In the genomic region with DNA sequence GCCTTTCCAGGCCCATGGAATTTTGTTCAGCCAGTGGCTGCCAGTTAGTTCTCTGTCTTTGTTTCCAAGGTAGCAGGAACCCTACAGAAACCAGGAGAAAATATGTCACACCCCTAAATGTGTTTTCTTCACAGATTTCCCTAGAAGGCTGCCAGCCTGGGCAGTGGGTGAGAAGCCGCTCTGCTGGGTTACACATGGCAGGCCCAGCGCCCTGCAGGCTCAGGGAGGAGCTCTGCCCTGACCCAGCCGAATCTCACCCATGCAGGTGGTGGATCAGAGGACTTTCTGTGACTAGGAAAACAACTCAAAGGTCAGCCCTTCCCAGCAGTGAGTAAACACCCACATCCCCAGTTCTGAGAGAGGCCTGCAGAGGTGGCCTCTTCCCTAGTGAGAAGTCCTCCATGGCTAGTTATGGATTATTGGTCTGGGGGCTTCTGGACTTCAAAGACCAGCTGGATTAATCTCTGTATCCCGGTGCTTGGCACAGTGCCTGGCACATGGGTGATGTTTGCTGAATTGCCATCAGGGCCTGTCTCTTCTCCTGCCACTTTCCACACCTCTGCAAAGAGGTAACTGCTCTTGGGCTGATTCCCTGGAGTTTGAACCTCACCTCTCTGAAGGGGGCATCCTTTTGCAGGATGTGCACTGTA, we compare ENCODE assay signal across 1 cellular context.
TF ChIP-seq lines count a peak whose summit lies in the region.

No MANE protein-coding gene starts in this region.

TF ChIP-seq in HepG2, 621 proteins besides CTCF, POLR2A, EP300 and RAD21 (continued from another document and continues in another):
- TF ChIP-seq, protein P1, sequence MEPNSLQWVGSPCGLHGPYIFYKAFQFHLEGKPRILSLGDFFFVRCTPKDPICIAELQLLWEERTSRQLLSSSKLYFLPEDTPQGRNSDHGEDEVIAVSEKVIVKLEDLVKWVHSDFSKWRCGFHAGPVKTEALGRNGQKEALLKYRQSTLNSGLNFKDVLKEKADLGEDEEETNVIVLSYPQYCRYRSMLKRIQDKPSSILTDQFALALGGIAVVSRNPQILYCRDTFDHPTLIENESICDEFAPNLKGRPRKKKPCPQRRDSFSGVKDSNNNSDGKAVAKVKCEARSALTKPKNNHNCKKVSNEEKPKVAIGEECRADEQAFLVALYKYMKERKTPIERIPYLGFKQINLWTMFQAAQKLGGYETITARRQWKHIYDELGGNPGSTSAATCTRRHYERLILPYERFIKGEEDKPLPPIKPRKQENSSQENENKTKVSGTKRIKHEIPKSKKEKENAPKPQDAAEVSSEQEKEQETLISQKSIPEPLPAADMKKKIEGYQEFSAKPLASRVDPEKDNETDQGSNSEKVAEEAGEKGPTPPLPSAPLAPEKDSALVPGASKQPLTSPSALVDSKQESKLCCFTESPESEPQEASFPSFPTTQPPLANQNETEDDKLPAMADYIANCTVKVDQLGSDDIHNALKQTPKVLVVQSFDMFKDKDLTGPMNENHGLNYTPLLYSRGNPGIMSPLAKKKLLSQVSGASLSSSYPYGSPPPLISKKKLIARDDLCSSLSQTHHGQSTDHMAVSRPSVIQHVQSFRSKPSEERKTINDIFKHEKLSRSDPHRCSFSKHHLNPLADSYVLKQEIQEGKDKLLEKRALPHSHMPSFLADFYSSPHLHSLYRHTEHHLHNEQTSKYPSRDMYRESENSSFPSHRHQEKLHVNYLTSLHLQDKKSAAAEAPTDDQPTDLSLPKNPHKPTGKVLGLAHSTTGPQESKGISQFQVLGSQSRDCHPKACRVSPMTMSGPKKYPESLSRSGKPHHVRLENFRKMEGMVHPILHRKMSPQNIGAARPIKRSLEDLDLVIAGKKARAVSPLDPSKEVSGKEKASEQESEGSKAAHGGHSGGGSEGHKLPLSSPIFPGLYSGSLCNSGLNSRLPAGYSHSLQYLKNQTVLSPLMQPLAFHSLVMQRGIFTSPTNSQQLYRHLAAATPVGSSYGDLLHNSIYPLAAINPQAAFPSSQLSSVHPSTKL (CRISPR knock-in tag; IDR thresholded peaks at IDR 0.05), result peak; percentile 90
- no peak for TF ChIP-seq SIN3B (IDR thresholded peaks at IDR 0.05; ENCODE audit: low read length)
- TF ChIP-seq, protein P2, sequence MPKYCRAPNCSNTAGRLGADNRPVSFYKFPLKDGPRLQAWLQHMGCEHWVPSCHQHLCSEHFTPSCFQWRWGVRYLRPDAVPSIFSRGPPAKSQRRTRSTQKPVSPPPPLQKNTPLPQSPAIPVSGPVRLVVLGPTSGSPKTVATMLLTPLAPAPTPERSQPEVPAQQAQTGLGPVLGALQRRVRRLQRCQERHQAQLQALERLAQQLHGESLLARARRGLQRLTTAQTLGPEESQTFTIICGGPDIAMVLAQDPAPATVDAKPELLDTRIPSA (CRISPR knock-in tag; IDR thresholded peaks at IDR 0.05; ENCODE audit: borderline replicate concordance), result no peak
- no peak for TF ChIP-seq ZNF296 (CRISPR knock-in tag; conservative IDR thresholded peaks at IDR 0.05)
- TF ChIP-seq HNRNPUL1 (IDR thresholded peaks at IDR 0.05; ENCODE audit: low read depth, low read length), result no peak
- TF ChIP-seq, protein P3, sequence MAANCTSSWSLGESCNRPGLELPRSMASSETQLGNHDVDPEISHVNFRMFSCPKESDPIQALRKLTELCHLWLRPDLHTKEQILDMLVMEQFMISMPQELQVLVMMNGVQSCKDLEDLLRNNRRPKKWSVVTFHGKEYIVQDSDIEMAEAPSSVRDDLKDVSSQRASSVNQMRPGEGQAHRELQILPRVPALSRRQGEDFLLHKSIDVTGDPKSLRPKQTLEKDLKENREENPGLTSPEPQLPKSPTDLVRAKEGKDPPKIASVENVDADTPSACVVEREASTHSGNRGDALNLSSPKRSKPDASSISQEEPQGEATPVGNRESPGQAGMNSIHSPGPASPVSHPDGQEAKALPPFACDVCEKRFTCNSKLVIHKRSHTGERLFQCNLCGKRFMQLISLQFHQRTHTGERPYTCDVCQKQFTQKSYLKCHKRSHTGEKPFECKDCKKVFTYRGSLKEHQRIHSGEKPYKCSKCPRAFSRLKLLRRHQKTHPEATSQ (CRISPR knock-in tag; IDR thresholded peaks at IDR 0.05; ENCODE audit: borderline replicate concordance), result peak; percentile 25; the same call in 1 of the 2 replicates
- peak; percentile 91; the same call in 1 of the 2 replicates for TF ChIP-seq MYC (CRISPR knock-in tag; IDR thresholded peaks at IDR 0.05; ENCODE audit: borderline replicate concordance)
- peak; percentile 28; the same call in 1 of the 2 replicates for TF ChIP-seq ZNF614 (CRISPR knock-in tag; IDR thresholded peaks at IDR 0.05; ENCODE audit: borderline replicate concordance)
- TF ChIP-seq, protein P4, sequence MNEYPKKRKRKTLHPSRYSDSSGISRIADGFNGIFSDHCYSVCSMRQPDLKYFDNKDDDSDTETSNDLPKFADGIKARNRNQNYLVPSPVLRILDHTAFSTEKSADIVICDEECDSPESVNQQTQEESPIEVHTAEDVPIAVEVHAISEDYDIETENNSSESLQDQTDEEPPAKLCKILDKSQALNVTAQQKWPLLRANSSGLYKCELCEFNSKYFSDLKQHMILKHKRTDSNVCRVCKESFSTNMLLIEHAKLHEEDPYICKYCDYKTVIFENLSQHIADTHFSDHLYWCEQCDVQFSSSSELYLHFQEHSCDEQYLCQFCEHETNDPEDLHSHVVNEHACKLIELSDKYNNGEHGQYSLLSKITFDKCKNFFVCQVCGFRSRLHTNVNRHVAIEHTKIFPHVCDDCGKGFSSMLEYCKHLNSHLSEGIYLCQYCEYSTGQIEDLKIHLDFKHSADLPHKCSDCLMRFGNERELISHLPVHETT (CRISPR knock-in tag; conservative IDR thresholded peaks at IDR 0.05), result 0 out of 2 replicates have a peak, but pooled peaks have one; percentile 14
- TF ChIP-seq, protein P5, sequence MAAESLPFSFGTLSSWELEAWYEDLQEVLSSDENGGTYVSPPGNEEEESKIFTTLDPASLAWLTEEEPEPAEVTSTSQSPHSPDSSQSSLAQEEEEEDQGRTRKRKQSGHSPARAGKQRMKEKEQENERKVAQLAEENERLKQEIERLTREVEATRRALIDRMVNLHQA (CRISPR knock-in tag; IDR thresholded peaks at IDR 0.05), result no peak
- TF ChIP-seq NONO (IDR thresholded peaks at IDR 0.05), result no peak
- peak; percentile 71 for TF ChIP-seq NONO (CRISPR knock-in tag; conservative IDR thresholded peaks at IDR 0.05)
- TF ChIP-seq, protein P6, sequence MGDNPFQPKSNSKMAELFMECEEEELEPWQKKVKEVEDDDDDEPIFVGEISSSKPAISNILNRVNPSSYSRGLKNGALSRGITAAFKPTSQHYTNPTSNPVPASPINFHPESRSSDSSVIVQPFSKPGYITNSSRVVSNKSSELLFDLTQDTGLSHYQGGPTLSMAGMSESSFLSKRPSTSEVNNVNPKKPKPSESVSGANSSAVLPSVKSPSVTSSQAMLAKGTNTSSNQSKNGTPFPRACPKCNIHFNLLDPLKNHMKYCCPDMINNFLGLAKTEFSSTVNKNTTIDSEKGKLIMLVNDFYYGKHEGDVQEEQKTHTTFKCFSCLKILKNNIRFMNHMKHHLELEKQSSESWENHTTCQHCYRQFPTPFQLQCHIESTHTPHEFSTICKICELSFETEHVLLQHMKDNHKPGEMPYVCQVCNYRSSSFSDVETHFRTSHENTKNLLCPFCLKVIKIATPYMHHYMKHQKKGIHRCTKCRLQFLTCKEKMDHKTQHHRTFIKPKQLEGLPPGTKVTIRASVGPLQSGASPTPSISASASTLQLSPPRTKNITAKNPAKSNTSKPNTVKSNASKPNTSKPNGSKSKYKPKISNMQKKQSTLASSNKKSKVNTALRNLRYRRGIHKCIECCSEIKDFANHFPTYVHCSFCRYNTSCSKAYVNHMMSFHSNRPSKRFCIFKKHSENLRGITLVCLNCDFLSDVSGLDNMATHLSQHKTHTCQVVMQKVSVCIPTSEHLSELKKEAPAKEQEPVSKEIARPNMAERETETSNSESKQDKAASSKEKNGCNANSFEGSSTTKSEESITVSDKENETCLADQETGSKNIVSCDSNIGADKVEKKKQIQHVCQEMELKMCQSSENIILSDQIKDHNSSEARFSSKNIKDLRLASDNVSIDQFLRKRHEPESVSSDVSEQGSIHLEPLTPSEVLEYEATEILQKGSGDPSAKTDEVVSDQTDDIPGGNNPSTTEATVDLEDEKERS (CRISPR knock-in tag; IDR thresholded peaks at IDR 0.05), result peak; percentile 21; the same call in 1 of the 2 replicates
- TF ChIP-seq ZNF569 (CRISPR knock-in tag; IDR thresholded peaks at IDR 0.05; ENCODE audit: borderline replicate concordance), result no peak
- TF ChIP-seq ZNF543 (CRISPR knock-in tag; IDR thresholded peaks at IDR 0.05), result 0 out of 2 replicates have a peak, but pooled peaks have one; percentile 71
- peak; percentile 72; the same call in 1 of the 2 replicates for TF ChIP-seq NFKBIZ (CRISPR knock-in tag; IDR thresholded peaks at IDR 0.05)
- TF ChIP-seq NFATC3 (CRISPR knock-in tag; IDR thresholded peaks at IDR 0.05), result 0 out of 2 replicates have a peak, but pooled peaks have one; percentile 64
- TF ChIP-seq, protein P7, sequence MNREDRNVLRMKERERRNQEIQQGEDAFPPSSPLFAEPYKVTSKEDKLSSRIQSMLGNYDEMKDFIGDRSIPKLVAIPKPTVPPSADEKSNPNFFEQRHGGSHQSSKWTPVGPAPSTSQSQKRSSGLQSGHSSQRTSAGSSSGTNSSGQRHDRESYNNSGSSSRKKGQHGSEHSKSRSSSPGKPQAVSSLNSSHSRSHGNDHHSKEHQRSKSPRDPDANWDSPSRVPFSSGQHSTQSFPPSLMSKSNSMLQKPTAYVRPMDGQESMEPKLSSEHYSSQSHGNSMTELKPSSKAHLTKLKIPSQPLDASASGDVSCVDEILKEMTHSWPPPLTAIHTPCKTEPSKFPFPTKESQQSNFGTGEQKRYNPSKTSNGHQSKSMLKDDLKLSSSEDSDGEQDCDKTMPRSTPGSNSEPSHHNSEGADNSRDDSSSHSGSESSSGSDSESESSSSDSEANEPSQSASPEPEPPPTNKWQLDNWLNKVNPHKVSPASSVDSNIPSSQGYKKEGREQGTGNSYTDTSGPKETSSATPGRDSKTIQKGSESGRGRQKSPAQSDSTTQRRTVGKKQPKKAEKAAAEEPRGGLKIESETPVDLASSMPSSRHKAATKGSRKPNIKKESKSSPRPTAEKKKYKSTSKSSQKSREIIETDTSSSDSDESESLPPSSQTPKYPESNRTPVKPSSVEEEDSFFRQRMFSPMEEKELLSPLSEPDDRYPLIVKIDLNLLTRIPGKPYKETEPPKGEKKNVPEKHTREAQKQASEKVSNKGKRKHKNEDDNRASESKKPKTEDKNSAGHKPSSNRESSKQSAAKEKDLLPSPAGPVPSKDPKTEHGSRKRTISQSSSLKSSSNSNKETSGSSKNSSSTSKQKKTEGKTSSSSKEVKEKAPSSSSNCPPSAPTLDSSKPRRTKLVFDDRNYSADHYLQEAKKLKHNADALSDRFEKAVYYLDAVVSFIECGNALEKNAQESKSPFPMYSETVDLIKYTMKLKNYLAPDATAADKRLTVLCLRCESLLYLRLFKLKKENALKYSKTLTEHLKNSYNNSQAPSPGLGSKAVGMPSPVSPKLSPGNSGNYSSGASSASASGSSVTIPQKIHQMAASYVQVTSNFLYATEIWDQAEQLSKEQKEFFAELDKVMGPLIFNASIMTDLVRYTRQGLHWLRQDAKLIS (CRISPR knock-in tag; IDR thresholded peaks at IDR 0.05), result peak; percentile 73; the same call in 1 of the 2 replicates
- peak; percentile 80; the same call in 1 of the 2 replicates for TF ChIP-seq ZMAT3 (CRISPR knock-in tag; conservative IDR thresholded peaks at IDR 0.05)
- no peak for TF ChIP-seq DR1 (CRISPR knock-in tag; IDR thresholded peaks at IDR 0.05)
- TF ChIP-seq ZNF225 (CRISPR knock-in tag; IDR thresholded peaks at IDR 0.05), result no peak
- no peak for TF ChIP-seq ATF1 (CRISPR knock-in tag; IDR thresholded peaks at IDR 0.05)
- 0 out of 2 replicates have a peak, but pooled peaks have one; percentile 32 for TF ChIP-seq ZIK1 (CRISPR knock-in tag; IDR thresholded peaks at IDR 0.05; ENCODE audit: borderline replicate concordance, low read depth)
- TF ChIP-seq ZFP90 (CRISPR knock-in tag; IDR thresholded peaks at IDR 0.05; ENCODE audit: borderline replicate concordance), result no peak
- peak; percentile 86 for TF ChIP-seq ZMYM3 (CRISPR knock-in tag; IDR thresholded peaks at IDR 0.05)
- TF ChIP-seq, protein P8, sequence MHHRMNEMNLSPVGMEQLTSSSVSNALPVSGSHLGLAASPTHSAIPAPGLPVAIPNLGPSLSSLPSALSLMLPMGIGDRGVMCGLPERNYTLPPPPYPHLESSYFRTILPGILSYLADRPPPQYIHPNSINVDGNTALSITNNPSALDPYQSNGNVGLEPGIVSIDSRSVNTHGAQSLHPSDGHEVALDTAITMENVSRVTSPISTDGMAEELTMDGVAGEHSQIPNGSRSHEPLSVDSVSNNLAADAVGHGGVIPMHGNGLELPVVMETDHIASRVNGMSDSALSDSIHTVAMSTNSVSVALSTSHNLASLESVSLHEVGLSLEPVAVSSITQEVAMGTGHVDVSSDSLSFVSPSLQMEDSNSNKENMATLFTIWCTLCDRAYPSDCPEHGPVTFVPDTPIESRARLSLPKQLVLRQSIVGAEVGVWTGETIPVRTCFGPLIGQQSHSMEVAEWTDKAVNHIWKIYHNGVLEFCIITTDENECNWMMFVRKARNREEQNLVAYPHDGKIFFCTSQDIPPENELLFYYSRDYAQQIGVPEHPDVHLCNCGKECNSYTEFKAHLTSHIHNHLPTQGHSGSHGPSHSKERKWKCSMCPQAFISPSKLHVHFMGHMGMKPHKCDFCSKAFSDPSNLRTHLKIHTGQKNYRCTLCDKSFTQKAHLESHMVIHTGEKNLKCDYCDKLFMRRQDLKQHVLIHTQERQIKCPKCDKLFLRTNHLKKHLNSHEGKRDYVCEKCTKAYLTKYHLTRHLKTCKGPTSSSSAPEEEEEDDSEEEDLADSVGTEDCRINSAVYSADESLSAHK (CRISPR knock-in tag; IDR thresholded peaks at IDR 0.05; ENCODE audit: borderline replicate concordance), result no peak
- peak; percentile 53; the same call in 1 of the 2 replicates for TF ChIP-seq ZSCAN21 (CRISPR knock-in tag; IDR thresholded peaks at IDR 0.05; ENCODE audit: borderline replicate concordance)
- TF ChIP-seq, protein P9, sequence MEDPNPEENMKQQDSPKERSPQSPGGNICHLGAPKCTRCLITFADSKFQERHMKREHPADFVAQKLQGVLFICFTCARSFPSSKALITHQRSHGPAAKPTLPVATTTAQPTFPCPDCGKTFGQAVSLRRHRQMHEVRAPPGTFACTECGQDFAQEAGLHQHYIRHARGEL (CRISPR knock-in tag; IDR thresholded peaks at IDR 0.05), result no peak
- TF ChIP-seq ZFY (CRISPR knock-in tag; IDR thresholded peaks at IDR 0.05), result peak; percentile 89
- peak; percentile 96 for TF ChIP-seq PITX1 (CRISPR knock-in tag; IDR thresholded peaks at IDR 0.05)
- TF ChIP-seq ZNF768 (CRISPR knock-in tag; IDR thresholded peaks at IDR 0.05), result peak; percentile 63; the same call in 1 of the 2 replicates
- TF ChIP-seq ZNF350 (CRISPR knock-in tag; IDR thresholded peaks at IDR 0.05; ENCODE audit: borderline replicate concordance, low read depth), result peak; percentile 90
- peak; percentile 35; the same call in 1 of the 2 replicates for TF ChIP-seq ZNF343 (CRISPR knock-in tag; IDR thresholded peaks at IDR 0.05)
- no peak for TF ChIP-seq KDM5A (IDR thresholded peaks at IDR 0.05; ENCODE audit: borderline replicate concordance, low read length)
- no peak for TF ChIP-seq ZNF652 (CRISPR knock-in tag; IDR thresholded peaks at IDR 0.05; ENCODE audit: borderline replicate concordance, low read depth)
- TF ChIP-seq ZNF550 (CRISPR knock-in tag; IDR thresholded peaks at IDR 0.05; ENCODE audit: borderline replicate concordance), result no peak
- no peak for TF ChIP-seq HCFC1 (IDR thresholded peaks at IDR 0.05; ENCODE audit: low read depth, low read length)
- TF ChIP-seq ZNF121 (CRISPR knock-in tag; IDR thresholded peaks at IDR 0.05), result peak; percentile 62; the same call in 1 of the 2 replicates
- TF ChIP-seq ZBTB1 (CRISPR knock-in tag; IDR thresholded peaks at IDR 0.05; ENCODE audit: borderline replicate concordance), result no peak
- TF ChIP-seq ZNF883 (CRISPR knock-in tag; IDR thresholded peaks at IDR 0.05; ENCODE audit: not compliant biosample characterization), result no peak
- peak; percentile 78 for TF ChIP-seq SKI (IDR thresholded peaks at IDR 0.05; ENCODE audit: partially characterized antibody)
- peak; percentile 26; the same call in 1 of the 2 replicates for TF ChIP-seq ZNF775 (CRISPR knock-in tag; IDR thresholded peaks at IDR 0.05; ENCODE audit: borderline replicate concordance)
- no peak for TF ChIP-seq NFE2L2 (IDR thresholded peaks at IDR 0.05; ENCODE audit: low read length)
